In the genomic region with DNA sequence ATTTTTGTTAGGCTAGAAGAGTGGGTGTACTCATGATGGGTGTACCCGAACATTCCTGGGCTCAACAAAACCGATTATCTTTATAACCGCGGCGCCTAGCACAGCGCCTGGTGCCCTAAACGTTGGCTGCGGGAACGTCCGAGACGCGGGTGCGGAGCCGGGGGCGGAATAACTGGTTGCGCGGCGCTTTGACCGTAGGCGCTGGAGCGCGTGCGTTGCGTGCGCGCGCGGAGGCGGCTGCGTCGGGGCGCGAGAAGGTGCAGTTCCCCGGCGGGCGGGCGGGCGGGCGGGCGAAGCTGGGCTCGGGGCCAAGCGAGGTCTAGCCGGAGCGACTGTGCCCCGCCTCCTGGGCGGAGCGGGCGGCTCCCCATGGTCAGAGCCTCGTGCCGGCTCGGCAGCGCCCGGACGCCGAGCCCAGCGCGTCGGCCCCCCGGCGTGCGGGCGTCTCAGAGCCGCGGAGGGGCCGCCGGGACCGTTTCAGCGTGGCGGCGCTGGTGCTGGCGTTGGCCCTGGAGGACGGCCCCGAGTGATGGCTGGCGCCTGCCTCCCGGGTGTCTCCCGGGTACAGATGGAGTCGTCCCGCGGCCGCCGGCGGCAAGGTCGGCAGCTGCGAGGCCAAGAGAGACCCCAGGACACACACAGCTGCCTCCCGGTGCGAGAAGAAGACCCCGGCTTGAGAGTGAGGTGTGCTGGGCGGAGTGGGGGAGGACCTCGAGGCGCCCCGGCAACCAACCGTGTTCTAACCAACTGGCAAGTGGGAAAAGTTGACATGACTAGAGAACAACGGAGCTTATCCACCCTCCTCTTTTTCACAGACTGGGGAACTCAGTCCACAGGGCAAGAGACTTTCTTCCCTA, we compare ENCODE assay signal across 9 cellular contexts. TPM values are rescaled to one million over a fixed set of nuclear protein-coding genes. Genes with fewer than 3 reads are reported as not detected.
DNase-seq lines count a peak whose midpoint lies in the region; ATAC-seq, FAIRE-seq and TF ChIP-seq lines count a peak whose summit lies in the region.
"Had no signal": no experiment of that assay in that cellular context is flagged by ENCODE, and none has a peak within 500 bp of the region (broad histone marks: within the 10 kb centered on the region; RNA-seq: fewer than 3 reads in every experiment).

A gene (plus strand): TSS at position 373 of the 857 bp plus-strand sequence. CDS start 14,429 bp downstream, outside the sequence.

- H3K9me3 Mint-ChIP-seq in astrocyte (ENCODE audit: unreplicated experiment): peaks cover 3% of the 10 kb centered on the region

- TF ChIP-seq CTCF in astrocyte (IDR thresholded peaks at IDR 0.05; ENCODE audit: insufficient read depth, low read depth, low read length) (no peak), retinal pigment epithelial cell (conservative IDR thresholded peaks at IDR 0.05; ENCODE audit: low read depth, low read length) (no peak)

- H3K27ac Mint-ChIP-seq in astrocyte (ENCODE audit: unreplicated experiment): peak within 1 kb of the TSS; percentile 85

- H3K4me1 Mint-ChIP-seq in astrocyte (ENCODE audit: low read depth, unreplicated experiment): peaks cover 6% of the 10 kb centered on the region

- H3K4me1 ChIP-seq in astrocyte (ENCODE audit: insufficient read depth, low read length): peaks cover 13% of the 10 kb centered on the region

- H3K4me3 ChIP-seq in astrocyte (ENCODE audit: insufficient read depth, low read depth, low read length) (peak within 1 kb of the TSS; percentile 76), retinal pigment epithelial cell (ENCODE audit: low read length) (peak within 1 kb of the TSS; percentile 74)

- H3K4me3 Mint-ChIP-seq in astrocyte (ENCODE audit: unreplicated experiment): peak within 1 kb of the TSS; percentile 88

- H3K27me3 ChIP-seq in astrocyte (ENCODE audit: insufficient read depth, low read length): no peaks in the 10 kb centered on the region

- H3K36me3 ChIP-seq in astrocyte (ENCODE audit: insufficient read depth, low read length): no peaks in the 10 kb centered on the region

- no peaks in the 10 kb centered on the region for H3K27me3 Mint-ChIP-seq in astrocyte (ENCODE audit: low read depth, unreplicated experiment)

- no peak for FAIRE-seq in astrocyte (lab: Jason Lieb, UNC)
- FAIRE-seq: endometrium had no signal

- no peaks in the 10 kb centered on the region for H4K20me1 ChIP-seq in astrocyte (ENCODE audit: insufficient read depth, low read length)

- no peaks in the 10 kb centered on the region for H3K79me2 ChIP-seq in astrocyte (ENCODE audit: insufficient read depth, low read length)

- intact Hi-C loops in Right ventricle myocardium inferior (cut with DNase I): loop anchor here (5.0 kb wide), 1 partner anchor 71 kb away; no protein-coding TSS in a partner anchor
- intact Hi-C loops in cardiac septum (cut with DNase I): loop anchor here (10.0 kb wide), 1 partner anchor 416 kb away; no protein-coding TSS in a partner anchor

- H3K36me3 Mint-ChIP-seq in astrocyte (ENCODE audit: low read depth, unreplicated experiment): no peaks in the 10 kb centered on the region

- H3K9ac ChIP-seq in astrocyte (ENCODE audit: low read length): peak within 1 kb of the TSS; percentile 84

- H2AFZ ChIP-seq in astrocyte (ENCODE audit: low read depth, low read length): peak within 1 kb of the TSS; percentile 96

- peak; percentile 70 for DNase-seq in Right ventricle myocardium inferior (ENCODE audit: missing footprints)
- no peak for DNase-seq in cardiac septum (ENCODE audit: low spot score)
- DNase-seq in NCI-H510A (lab: John Stamatoyannopoulos, UW): peak; percentile 80
- DNase-seq in astrocyte (ENCODE audit: low read depth): peak; percentile 49
- peak; percentile 31 for DNase-seq in hippocampal formation (lab: John Stamatoyannopoulos, UW)
- peak; percentile 27 for DNase-seq in retinal pigment epithelial cell (ENCODE audit: low read depth)
- DNase-seq in MV-4-11 (lab: John Stamatoyannopoulos, UW): no peak

- H3K9me3 ChIP-seq in astrocyte (ENCODE audit: insufficient read depth, low read depth, low read length): no peaks in the 10 kb centered on the region

- ATAC-seq in Right ventricle myocardium inferior: peak; percentile 93
- ATAC-seq in HG03095 (IDR thresholded peaks at IDR 0.05; ENCODE audit: unreplicated experiment): peak; percentile 67

- H3K27ac ChIP-seq in astrocyte (ENCODE audit: low read depth, low read length): peak within 1 kb of the TSS; percentile 60

- H3K4me2 ChIP-seq in astrocyte (ENCODE audit: low read length): peak within 1 kb of the TSS; percentile 97

RNA-seq across cellular contexts. Expression of the gene that starts here (rescaled TPM):
- total RNA-seq in Right ventricle myocardium inferior (4.2 TPM), cardiac septum (9.2 TPM), astrocyte (3.9 and 4.6 TPM in 2 replicates)

Comparison
In these comparisons a context has a peak if more than half of its experiments do, and no peak if none do; other contexts are left out.
1. DNase-seq: peak in Right ventricle myocardium inferior (single experiment), NCI-H510A (single experiment), astrocyte (single experiment), hippocampal formation (2 of 2) and retinal pigment epithelial cell (single experiment); none in cardiac septum (single experiment) and MV-4-11 (single experiment).